In the genomic region with DNA sequence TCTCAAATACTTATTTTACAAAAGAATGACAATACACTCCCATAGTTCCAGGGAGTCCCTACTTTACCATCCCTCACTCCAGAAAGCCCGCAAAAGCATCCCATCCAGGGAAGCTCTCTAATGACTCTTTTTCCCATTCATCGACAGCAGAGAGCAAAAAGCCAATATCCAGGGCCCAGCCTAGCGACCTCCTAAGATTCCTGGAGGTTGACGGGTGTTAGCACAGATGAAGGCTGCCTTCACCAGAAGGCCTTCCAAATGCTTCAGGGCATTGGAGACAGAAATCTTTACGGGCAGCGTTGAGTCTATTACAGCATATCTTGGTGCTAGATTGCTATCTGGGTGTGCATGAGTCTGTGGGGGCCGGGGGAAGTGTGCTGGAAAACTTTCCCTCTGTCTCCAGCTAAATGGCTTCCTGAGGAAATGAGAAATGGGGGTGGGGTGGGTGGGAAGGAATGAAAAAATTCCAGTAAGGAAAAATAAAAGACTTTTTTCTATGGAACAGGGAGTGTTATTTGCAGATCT, we compare ENCODE assay signal across 16 cellular contexts.
DNase-seq lines count a peak whose midpoint lies in the region; ATAC-seq and TF ChIP-seq lines count a peak whose summit lies in the region.
"Had no signal": no experiment of that assay in that cellular context is flagged by ENCODE, and none has a peak within 500 bp of the region (broad histone marks: within the 10 kb centered on the region; RNA-seq: fewer than 3 reads in every experiment).

No MANE protein-coding gene starts in this region.

- H3K79me1 ChIP-seq in mesendoderm (ENCODE audit: low read length) = no peaks in the 10 kb centered on the region

- H3K9me2 ChIP-seq in SK-N-SH = no peaks in the 10 kb centered on the region

- TF ChIP-seq RAD21 in SK-N-SH (IDR thresholded peaks at IDR 0.05; ENCODE audit: low read length) = 0 out of 2 replicates have a peak, but pooled peaks have one; percentile 3

- no peak overlapping the region for H3K56ac ChIP-seq in mesendoderm (ENCODE audit: low read length)

- H3F3A ChIP-seq in SK-N-SH (replicated peaks; ENCODE audit: insufficient read depth) = no peaks in the 10 kb centered on the region

- H3K9me3 ChIP-seq in SK-N-SH = no peaks in the 10 kb centered on the region

- H3K4me2 ChIP-seq in SK-N-SH = no peak overlapping the region
- H3K4me2 ChIP-seq in mesendoderm (ENCODE audit: low read length) = no peak overlapping the region

- H3K9me3 Mint-ChIP-seq in endothelial cell (ENCODE audit: unreplicated experiment) (no peaks in the 10 kb centered on the region), type B pancreatic cell (no peaks in the 10 kb centered on the region)

- H2BK5ac ChIP-seq in mesendoderm (ENCODE audit: low read length) = no peak overlapping the region

- H3K23ac ChIP-seq in mesendoderm (ENCODE audit: low read length) = no peak overlapping the region

- no peak overlapping the region for H2BK120ac ChIP-seq in mesendoderm (ENCODE audit: low read depth, low read length)

- no peak overlapping the region for H2AK5ac ChIP-seq in mesendoderm (ENCODE audit: low read length)

- H3K36me3 Mint-ChIP-seq in endothelial cell (ENCODE audit: low read depth, unreplicated experiment) = no peaks in the 10 kb centered on the region
- no peaks in the 10 kb centered on the region for H3K36me3 Mint-ChIP-seq in type B pancreatic cell
- H3K36me3 Mint-ChIP-seq: IgD-negative memory B cell had no signal

- H2BK15ac ChIP-seq in mesendoderm (replicated peaks; ENCODE audit: low read depth) = no peak overlapping the region

- H3K4me3 Mint-ChIP-seq in endothelial cell (ENCODE audit: unreplicated experiment) (no peak overlapping the region), type B pancreatic cell (peak overlapping the region; percentile 30)
- H3K4me3 Mint-ChIP-seq: IgD-negative memory B cell had no signal

- peak overlapping the region; percentile 21 for H3K18ac ChIP-seq in mesendoderm (ENCODE audit: low read length)

- H4K20me1 ChIP-seq in SK-N-SH (ENCODE audit: insufficient read depth) = no peaks in the 10 kb centered on the region
- H4K20me1 ChIP-seq: BLaER1 treated with 17β-estradiol and CSF1 and Interleukin-3, amounts not matched to agents 10 nM and 100 nM had no signal

- H3K27ac ChIP-seq in SK-N-SH (ENCODE audit: low read depth in 2 of 2, low read length in 1 of 2) (peak overlapping the region in 1 of 2 experiments; percentile 58; a peak in 2 of 4 replicates), mesendoderm (ENCODE audit: low read depth, low read length) (no peak overlapping the region)
- H3K27ac ChIP-seq: BLaER1 treated with 17β-estradiol and CSF1 and Interleukin-3, amounts not matched to agents 10 nM and 100 nM had no signal

- H4K5ac ChIP-seq in mesendoderm (ENCODE audit: low read length) = no peak overlapping the region

- CTCF ChIA-PET in SK-N-SH (lab: Yijun Ruan, JAX) = interaction anchor here (1.0 to 3.1 kb wide), 10 partner anchors 10 to 988 kb away, joined by 3 to 18 read pairs (median 4); no protein-coding TSS in a partner anchor

- peaks cover 2% of the 10 kb centered on the region for H3K27me3 Mint-ChIP-seq in endothelial cell (ENCODE audit: unreplicated experiment)
- H3K27me3 Mint-ChIP-seq in type B pancreatic cell = no peaks in the 10 kb centered on the region

- H3K9ac ChIP-seq in SK-N-SH (no peak overlapping the region), mesendoderm (ENCODE audit: low read length) (no peak overlapping the region)
- H3K9ac ChIP-seq: BLaER1 treated with 17β-estradiol and CSF1 and Interleukin-3, amounts not matched to agents 10 nM and 100 nM had no signal

- H3K27ac Mint-ChIP-seq in endothelial cell (ENCODE audit: unreplicated experiment) (peak overlapping the region; percentile 70), type B pancreatic cell (peak overlapping the region; percentile 57)
- H3K27ac Mint-ChIP-seq: IgD-negative memory B cell had no signal

- TF ChIP-seq EP300 in SK-N-SH (IDR thresholded peaks at IDR 0.05; ENCODE audit: borderline replicate concordance in 1 of 2, low read depth in 1 of 2, low read length in 1 of 2) = peak in 1 of 2 experiments; percentile 55; a peak in 1 of 4 replicates

- H3K36me3 ChIP-seq in SK-N-SH (replicated peaks in 1 of 2; ENCODE audit: control insufficient read depth in 1 of 2, insufficient read depth in 2 of 2, low read length in 1 of 2) (no peaks in the 10 kb centered on the region), mesendoderm (ENCODE audit: control insufficient read depth, insufficient read depth, low read length) (no peaks in the 10 kb centered on the region)
- H3K36me3 ChIP-seq: BLaER1 treated with 17β-estradiol and CSF1 and Interleukin-3, amounts not matched to agents 10 nM and 100 nM had no signal

- no peaks in the 10 kb centered on the region for H3K79me2 ChIP-seq in SK-N-SH (ENCODE audit: insufficient read depth)
- no peaks in the 10 kb centered on the region for H3K79me2 ChIP-seq in mesendoderm (ENCODE audit: control insufficient read depth, insufficient read depth, low read length)

- no peak overlapping the region for H2AFZ ChIP-seq in SK-N-SH (ENCODE audit: low read depth)

- no peak overlapping the region for H4K8ac ChIP-seq in mesendoderm (ENCODE audit: low read depth, low read length)

- 49% methylated on average over 7 of the region's 7 CpGs for WGBS in SK-N-SH (ENCODE audit: low lambda C conversion rate)
- WGBS in mesendoderm (ENCODE audit: extremely low coverage, insufficient coverage, low lambda C conversion rate) = no CpG with 5 or more reads among the region's 7 CpGs

- no peak overlapping the region for H3K4me3 ChIP-seq in SK-N-SH (ENCODE audit: low read depth in 2 of 2, low read length in 1 of 2)
- H3K4me3 ChIP-seq in mesendoderm (ENCODE audit: low read length) = no peak overlapping the region
- H3K4me3 ChIP-seq: BLaER1 treated with 17β-estradiol and CSF1 and Interleukin-3, amounts not matched to agents 10 nM and 100 nM; GM12878 had no signal

- DNase-seq in SK-N-SH (peak; percentile 25), endothelial cell (ENCODE audit: low spot score) (no peak), mesendoderm (no peak), type B pancreatic cell (ENCODE audit: extremely low spot score, unreplicated experiment) (no peak), activated T-cell treated with anti-CD3 and anti-CD28 coated beads for 4 hours (no peak), retina (no peak)
- DNase-seq: 8988T, DMS153, MV-4-11, NCI-H1417 treated with DMSO at 0.1 percent for 48 hours, NCI-H526 had no signal

- H3K4me1 ChIP-seq in SK-N-SH (ENCODE audit: control insufficient read depth in 1 of 2, insufficient read depth in 2 of 2, low read depth in 1 of 2, low read length in 1 of 2) (peaks cover 0 to 10% of the 10 kb centered on the region in 2 experiments; a peak in 2 of 4 replicates), mesendoderm (ENCODE audit: control insufficient read depth, low read depth, low read length) (no peaks in the 10 kb centered on the region)

- no peak for ATAC-seq in SK-N-SH treated with all-trans-retinoic acid at 6 μM for 48 hours
- ATAC-seq in GM19467 (IDR thresholded peaks at IDR 0.05; ENCODE audit: unreplicated experiment) = no peak

- TF ChIP-seq CTCF in SK-N-SH (IDR thresholded peaks at IDR 0.05) (no peak), endothelial cell (IDR thresholded peaks at IDR 0.05; ENCODE audit: unreplicated experiment) (no peak), type B pancreatic cell (conservative IDR thresholded peaks at IDR 0.05) (no peak)

- POLR2A ChIA-PET in SK-N-SH (lab: Yijun Ruan, JAX) = no interaction called here

- no peak overlapping the region for H3K4ac ChIP-seq in mesendoderm (ENCODE audit: low read depth, low read length)

- H3K4me1 Mint-ChIP-seq in endothelial cell (ENCODE audit: unreplicated experiment) (peaks cover 35% of the 10 kb centered on the region), type B pancreatic cell (ENCODE audit: unreplicated experiment) (peaks cover 32% of the 10 kb centered on the region)
- H3K4me1 Mint-ChIP-seq: IgD-negative memory B cell had no signal

- H3K27me3 ChIP-seq in SK-N-SH (ENCODE audit: insufficient read depth) (no peaks in the 10 kb centered on the region), mesendoderm (ENCODE audit: insufficient read depth, low read length, poor library complexity) (no peaks in the 10 kb centered on the region)
- H3K27me3 ChIP-seq: BLaER1 treated with 17β-estradiol and CSF1 and Interleukin-3, amounts not matched to agents 10 nM and 100 nM had no signal

TF ChIP-seq in SK-N-SH, 30 proteins besides CTCF, POLR2A, EP300 and RAD21:
- no peak for TF ChIP-seq NFIC (IDR thresholded peaks at IDR 0.05; ENCODE audit: borderline replicate concordance)
- TF ChIP-seq GATA2 (CRISPR knock-in tag; IDR thresholded peaks at IDR 0.05) = peak; percentile 68

TF ChIP-seq in SK-N-SH treated with all-trans-retinoic acid at 6 μM for 48 hours, 23 proteins besides CTCF, POLR2A, EP300 and RAD21 (continues in another document):
- TF ChIP-seq, protein P1, sequence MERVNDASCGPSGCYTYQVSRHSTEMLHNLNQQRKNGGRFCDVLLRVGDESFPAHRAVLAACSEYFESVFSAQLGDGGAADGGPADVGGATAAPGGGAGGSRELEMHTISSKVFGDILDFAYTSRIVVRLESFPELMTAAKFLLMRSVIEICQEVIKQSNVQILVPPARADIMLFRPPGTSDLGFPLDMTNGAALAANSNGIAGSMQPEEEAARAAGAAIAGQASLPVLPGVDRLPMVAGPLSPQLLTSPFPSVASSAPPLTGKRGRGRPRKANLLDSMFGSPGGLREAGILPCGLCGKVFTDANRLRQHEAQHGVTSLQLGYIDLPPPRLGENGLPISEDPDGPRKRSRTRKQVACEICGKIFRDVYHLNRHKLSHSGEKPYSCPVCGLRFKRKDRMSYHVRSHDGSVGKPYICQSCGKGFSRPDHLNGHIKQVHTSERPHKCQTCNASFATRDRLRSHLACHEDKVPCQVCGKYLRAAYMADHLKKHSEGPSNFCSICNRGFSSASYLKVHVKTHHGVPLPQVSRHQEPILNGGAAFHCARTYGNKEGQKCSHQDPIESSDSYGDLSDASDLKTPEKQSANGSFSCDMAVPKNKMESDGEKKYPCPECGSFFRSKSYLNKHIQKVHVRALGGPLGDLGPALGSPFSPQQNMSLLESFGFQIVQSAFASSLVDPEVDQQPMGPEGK (CRISPR knock-in tag; IDR thresholded peaks at IDR 0.05; ENCODE audit: borderline replicate concordance) = no peak
- TF ChIP-seq BACH2 (CRISPR knock-in tag; IDR thresholded peaks at IDR 0.05; ENCODE audit: borderline replicate concordance) (no peak), GLIS3 (CRISPR knock-in tag; IDR thresholded peaks at IDR 0.05) (no peak), ZFP30 (CRISPR knock-in tag; IDR thresholded peaks at IDR 0.05) (no peak)
